1 cellular context compared by ENCODE assay signal in genomic region chr14:104793703-104793959, GRCh38.
TF ChIP-seq lines count a peak whose summit lies in the region.

No MANE protein-coding gene starts in this region.

TF ChIP-seq in GM12878, 131 proteins besides CTCF, POLR2A, EP300 and RAD21:
- TF ChIP-seq, protein P1, sequence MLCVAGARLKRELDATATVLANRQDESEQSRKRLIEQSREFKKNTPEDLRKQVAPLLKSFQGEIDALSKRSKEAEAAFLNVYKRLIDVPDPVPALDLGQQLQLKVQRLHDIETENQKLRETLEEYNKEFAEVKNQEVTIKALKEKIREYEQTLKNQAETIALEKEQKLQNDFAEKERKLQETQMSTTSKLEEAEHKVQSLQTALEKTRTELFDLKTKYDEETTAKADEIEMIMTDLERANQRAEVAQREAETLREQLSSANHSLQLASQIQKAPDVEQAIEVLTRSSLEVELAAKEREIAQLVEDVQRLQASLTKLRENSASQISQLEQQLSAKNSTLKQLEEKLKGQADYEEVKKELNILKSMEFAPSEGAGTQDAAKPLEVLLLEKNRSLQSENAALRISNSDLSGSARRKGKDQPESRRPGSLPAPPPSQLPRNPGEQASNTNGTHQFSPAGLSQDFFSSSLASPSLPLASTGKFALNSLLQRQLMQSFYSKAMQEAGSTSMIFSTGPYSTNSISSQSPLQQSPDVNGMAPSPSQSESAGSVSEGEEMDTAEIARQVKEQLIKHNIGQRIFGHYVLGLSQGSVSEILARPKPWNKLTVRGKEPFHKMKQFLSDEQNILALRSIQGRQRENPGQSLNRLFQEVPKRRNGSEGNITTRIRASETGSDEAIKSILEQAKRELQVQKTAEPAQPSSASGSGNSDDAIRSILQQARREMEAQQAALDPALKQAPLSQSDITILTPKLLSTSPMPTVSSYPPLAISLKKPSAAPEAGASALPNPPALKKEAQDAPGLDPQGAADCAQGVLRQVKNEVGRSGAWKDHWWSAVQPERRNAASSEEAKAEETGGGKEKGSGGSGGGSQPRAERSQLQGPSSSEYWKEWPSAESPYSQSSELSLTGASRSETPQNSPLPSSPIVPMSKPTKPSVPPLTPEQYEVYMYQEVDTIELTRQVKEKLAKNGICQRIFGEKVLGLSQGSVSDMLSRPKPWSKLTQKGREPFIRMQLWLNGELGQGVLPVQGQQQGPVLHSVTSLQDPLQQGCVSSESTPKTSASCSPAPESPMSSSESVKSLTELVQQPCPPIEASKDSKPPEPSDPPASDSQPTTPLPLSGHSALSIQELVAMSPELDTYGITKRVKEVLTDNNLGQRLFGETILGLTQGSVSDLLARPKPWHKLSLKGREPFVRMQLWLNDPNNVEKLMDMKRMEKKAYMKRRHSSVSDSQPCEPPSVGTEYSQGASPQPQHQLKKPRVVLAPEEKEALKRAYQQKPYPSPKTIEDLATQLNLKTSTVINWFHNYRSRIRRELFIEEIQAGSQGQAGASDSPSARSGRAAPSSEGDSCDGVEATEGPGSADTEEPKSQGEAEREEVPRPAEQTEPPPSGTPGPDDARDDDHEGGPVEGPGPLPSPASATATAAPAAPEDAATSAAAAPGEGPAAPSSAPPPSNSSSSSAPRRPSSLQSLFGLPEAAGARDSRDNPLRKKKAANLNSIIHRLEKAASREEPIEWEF (IDR thresholded peaks at IDR 0.05; ENCODE audit: insufficient replicate concordance, low read depth, low read length), result no peak
- TF ChIP-seq MTA3 (IDR thresholded peaks at IDR 0.05; ENCODE audit: borderline replicate concordance, low read length) (no peak), SP1 (IDR thresholded peaks at IDR 0.05; ENCODE audit: low read depth, low read length) (no peak), KLF5 (IDR thresholded peaks at IDR 0.05; ENCODE audit: partially characterized antibody) (no peak), JUNB (IDR thresholded peaks at IDR 0.05) (no peak), NFYA (IDR thresholded peaks at IDR 0.05; ENCODE audit: borderline replicate concordance, low read depth, low read length) (no peak), CREM (IDR thresholded peaks at IDR 0.05; ENCODE audit: low read depth) (no peak), ZZZ3 (IDR thresholded peaks at IDR 0.05; ENCODE audit: control insufficient read depth, insufficient read length, low read depth) (no peak), RFX5 (IDR thresholded peaks at IDR 0.05; ENCODE audit: low read depth, low read length) (no peak), ZNF687 (IDR thresholded peaks at IDR 0.05) (no peak), NRF1 (conservative IDR thresholded peaks at IDR 0.05; ENCODE audit: low read depth, low read length) (no peak), HDAC6 (IDR thresholded peaks at IDR 0.05; ENCODE audit: unreplicated experiment) (no peak), EED (IDR thresholded peaks at IDR 0.05; ENCODE audit: low read depth) (no peak), ZNF622 (IDR thresholded peaks at IDR 0.05) (no peak), ZNF207 (IDR thresholded peaks at IDR 0.05; ENCODE audit: borderline replicate concordance) (no peak), ESRRA (IDR thresholded peaks at IDR 0.05; ENCODE audit: low read length) (no peak)
- TF ChIP-seq, protein P2, sequence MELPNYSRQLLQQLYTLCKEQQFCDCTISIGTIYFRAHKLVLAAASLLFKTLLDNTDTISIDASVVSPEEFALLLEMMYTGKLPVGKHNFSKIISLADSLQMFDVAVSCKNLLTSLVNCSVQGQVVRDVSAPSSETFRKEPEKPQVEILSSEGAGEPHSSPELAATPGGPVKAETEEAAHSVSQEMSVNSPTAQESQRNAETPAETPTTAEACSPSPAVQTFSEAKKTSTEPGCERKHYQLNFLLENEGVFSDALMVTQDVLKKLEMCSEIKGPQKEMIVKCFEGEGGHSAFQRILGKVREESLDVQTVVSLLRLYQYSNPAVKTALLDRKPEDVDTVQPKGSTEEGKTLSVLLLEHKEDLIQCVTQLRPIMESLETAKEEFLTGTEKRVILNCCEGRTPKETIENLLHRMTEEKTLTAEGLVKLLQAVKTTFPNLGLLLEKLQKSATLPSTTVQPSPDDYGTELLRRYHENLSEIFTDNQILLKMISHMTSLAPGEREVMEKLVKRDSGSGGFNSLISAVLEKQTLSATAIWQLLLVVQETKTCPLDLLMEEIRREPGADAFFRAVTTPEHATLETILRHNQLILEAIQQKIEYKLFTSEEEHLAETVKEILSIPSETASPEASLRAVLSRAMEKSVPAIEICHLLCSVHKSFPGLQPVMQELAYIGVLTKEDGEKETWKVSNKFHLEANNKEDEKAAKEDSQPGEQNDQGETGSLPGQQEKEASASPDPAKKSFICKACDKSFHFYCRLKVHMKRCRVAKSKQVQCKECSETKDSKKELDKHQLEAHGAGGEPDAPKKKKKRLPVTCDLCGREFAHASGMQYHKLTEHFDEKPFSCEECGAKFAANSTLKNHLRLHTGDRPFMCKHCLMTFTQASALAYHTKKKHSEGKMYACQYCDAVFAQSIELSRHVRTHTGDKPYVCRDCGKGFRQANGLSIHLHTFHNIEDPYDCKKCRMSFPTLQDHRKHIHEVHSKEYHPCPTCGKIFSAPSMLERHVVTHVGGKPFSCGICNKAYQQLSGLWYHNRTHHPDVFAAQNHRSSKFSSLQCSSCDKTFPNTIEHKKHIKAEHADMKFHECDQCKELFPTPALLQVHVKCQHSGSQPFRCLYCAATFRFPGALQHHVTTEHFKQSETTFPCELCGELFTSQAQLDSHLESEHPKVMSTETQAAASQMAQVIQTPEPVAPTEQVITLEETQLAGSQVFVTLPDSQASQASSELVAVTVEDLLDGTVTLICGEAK (IDR thresholded peaks at IDR 0.05; ENCODE audit: borderline replicate concordance), result no peak
